In the genomic region with DNA sequence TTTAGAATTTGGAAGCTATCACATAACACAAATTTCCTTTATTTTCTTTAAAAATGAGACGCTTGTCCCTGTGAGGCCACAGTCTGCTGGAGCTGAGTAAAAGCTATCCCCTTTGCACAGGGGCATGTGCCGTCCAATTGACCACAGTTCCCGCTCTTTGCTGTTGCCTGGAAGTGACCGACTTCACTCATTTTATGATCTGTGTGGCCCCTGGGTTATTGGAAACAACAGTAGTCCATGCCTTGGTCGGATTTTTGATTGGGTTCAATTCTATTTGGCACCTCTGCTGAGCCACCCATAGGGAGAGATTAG, we compare ENCODE assay signal across 6 cellular contexts.
"Had no signal": no experiment of that assay in that cellular context is flagged by ENCODE, and none has a peak within 500 bp of the region (broad histone marks: within the 10 kb centered on the region; RNA-seq: fewer than 3 reads in every experiment).

No MANE protein-coding gene starts in this region.

- H3K4me3 ChIP-seq: GM23248 had no signal

- ATAC-seq: HepG2 had no signal

- H3K27ac ChIP-seq: GM23248, HL-60 had no signal

- DNase-seq: GM23248, GOT3, H9, HCEC 1CT had no signal
